Comparison of ENCODE assay signal across 8 cellular contexts in genomic region chr19:41310031-41310831, GRCh38. TPM values are rescaled to one million over a fixed set of nuclear protein-coding genes. Genes with fewer than 3 reads are reported as not detected.
DNase-seq lines count a peak whose midpoint lies in the region; ATAC-seq and TF ChIP-seq lines count a peak whose summit lies in the region.

Gene CCDC97, plus strand, starts transcription at chr19:41310172. Its CDS starts 139 bp downstream, at chr19:41310311.

- H3K9me2 ChIP-seq in PC-3 (replicated peaks; ENCODE audit: low read length): no peaks in the 10 kb centered on the region

- H3K9ac ChIP-seq in IMR-90 (ENCODE audit: low read depth, low read length) (peak within 1 kb of the TSS; percentile 100), PC-3 (ENCODE audit: low read length) (peak within 1 kb of the TSS; percentile 94), mucosa of stomach (ENCODE audit: low read length) (peak within 1 kb of the TSS; percentile 82)

- WGBS in IMR-90 (ENCODE audit: extremely low coverage in 2 of 2, insufficient read length in 1 of 2), 2 experiments: 0% methylated on average over 18 of the region's 47 CpGs; no CpG with 5 or more reads in 1 of the 2 experiments

- H3K23ac ChIP-seq in IMR-90 (ENCODE audit: low read depth, low read length): peak within 1 kb of the TSS; percentile 100

- H3K27me3 ChIP-seq in IMR-90 (ENCODE audit: control insufficient read depth, insufficient read depth, low read length): no peaks in the 10 kb centered on the region
- H3K27me3 ChIP-seq in PC-3 (ENCODE audit: low read length): no peaks in the 10 kb centered on the region
- H3K27me3 ChIP-seq in mucosa of stomach (ENCODE audit: control insufficient read depth, insufficient read depth, low read length): no peaks in the 10 kb centered on the region

- dilution Hi-C loops in IMR-90 (cut with HindIII; ENCODE audit: low sequenced_read_pairs, unreplicated experiment): no loop called here

- no peaks in the 10 kb centered on the region for H3F3A ChIP-seq in PC-3 (ENCODE audit: low read length, unreplicated experiment)

- peak within 1 kb of the TSS; percentile 97 to 98 for H4K8ac ChIP-seq in IMR-90 (ENCODE audit: low read depth in 2 of 2, low read length in 2 of 2)

- TF ChIP-seq POLR2A in IMR-90 (IDR thresholded peaks at IDR 0.05; ENCODE audit: low read depth, low read length): peak; percentile 82
- TF ChIP-seq POLR2A in erythroblast (IDR thresholded peaks at IDR 0.05; ENCODE audit: low read length): peak; percentile 84

- H3K79me1 ChIP-seq in IMR-90 (ENCODE audit: low read depth in 1 of 2, low read length in 2 of 2): peaks cover 18 to 56% of the 10 kb centered on the region in 2 experiments; a peak in 3 of 4 replicates

- H3K9me1 ChIP-seq in IMR-90 (ENCODE audit: insufficient read depth, low read length): no peaks in the 10 kb centered on the region; the same call in none of the 2 replicates

- peak within 1 kb of the TSS; percentile 63; the same call in 2 of the 3 replicates for H2BK15ac ChIP-seq in IMR-90 (ENCODE audit: low read depth, low read length)

- in situ Hi-C loops in Caki2 (cut with HindIII; ENCODE audit: low pct_unique_long_range_greater_than_20kb, low sequenced_read_pairs): no loop called here
- in situ Hi-C loops in IMR-90 (cut with MboI; ENCODE audit: low sequenced_read_pairs): no loop called here

- H2BK20ac ChIP-seq in IMR-90 (ENCODE audit: low read depth, low read length): peak within 1 kb of the TSS; percentile 72

- H3K27ac ChIP-seq in IMR-90 (ENCODE audit: insufficient read depth, low read length) (peak within 1 kb of the TSS; percentile 96), PC-3 (ENCODE audit: low read length) (peak within 1 kb of the TSS; percentile 86)

- H3K4ac ChIP-seq in IMR-90 (ENCODE audit: low read depth, low read length): peak within 1 kb of the TSS; percentile 100

- peak within 1 kb of the TSS; percentile 97 for H4K5ac ChIP-seq in IMR-90 (ENCODE audit: low read depth, low read length)

- BruUV-seq in IMR-90 (replicated peaks; lab: Mats Ljungman, UMichigan) (no TSS peak), PC-3 (replicated peaks; lab: Mats Ljungman, UMichigan) (TSS peak; percentile 63)

- H2AK5ac ChIP-seq in IMR-90 (ENCODE audit: low read depth, low read length): peak within 1 kb of the TSS; percentile 71

- H3K79me2 ChIP-seq in PC-3 (ENCODE audit: low read length): peaks cover 31% of the 10 kb centered on the region

- POLR2A ChIA-PET in IMR-90 (lab: Charles Lee; ENCODE audit: unreplicated experiment) (no interaction called here), PC-3 (lab: Charles Lee; ENCODE audit: unreplicated experiment) (no interaction called here)

- peak within 1 kb of the TSS; percentile 94 for H4K91ac ChIP-seq in IMR-90 (ENCODE audit: insufficient read depth, low read depth, low read length)

- DNase-seq in Caki2 (ENCODE audit: low read depth) (peak; percentile 90), IMR-90 (peak; percentile 85), PC-3 (peak; percentile 78), erythroblast (lab: John Stamatoyannopoulos, UW) (peak; percentile 96 to 98)
- peak; percentile 92 for DNase-seq in activated T-cell treated with anti-CD3 and anti-CD28 coated beads, Interleukin-2, amount 50 U/mL, for 1 hour
- DNase-seq in stimulated activated CD8-positive, alpha-beta memory T cell treated with anti-CD3 and anti-CD28 coated beads, Interleukin-7, amount 100 ng/mL, for 24 hours (ENCODE audit: low read depth): peak; percentile 78

- H2AK9ac ChIP-seq in IMR-90 (replicated peaks; ENCODE audit: low read depth, low read length, poor library complexity): peak within 1 kb of the TSS; percentile 95

- peak within 1 kb of the TSS; percentile 72 for H3K4me3 ChIP-seq in IMR-90 (ENCODE audit: insufficient read depth, low read depth, low read length)
- peak within 1 kb of the TSS; percentile 76 for H3K4me3 ChIP-seq in PC-3 (ENCODE audit: low read length)
- peak within 1 kb of the TSS; percentile 72 for H3K4me3 ChIP-seq in mucosa of stomach (ENCODE audit: low read length)

- H3K14ac ChIP-seq in IMR-90 (replicated peaks; ENCODE audit: low read depth, low read length): peak within 1 kb of the TSS; percentile 100

- H3K36me3 ChIP-seq in IMR-90 (ENCODE audit: control insufficient read depth, insufficient read depth, low read length) (peaks cover 36% of the 10 kb centered on the region), PC-3 (ENCODE audit: low read depth, low read length) (peaks cover 6% of the 10 kb centered on the region; the same call in 1 of the 2 replicates), mucosa of stomach (ENCODE audit: control insufficient read depth, insufficient read depth, low read length) (peaks cover 8% of the 10 kb centered on the region)

- H3K56ac ChIP-seq in IMR-90 (ENCODE audit: extremely low read depth, insufficient read depth, low read length): peak within 1 kb of the TSS; percentile 99

- no peak for TF ChIP-seq RAD21 in IMR-90 (IDR thresholded peaks at IDR 0.05; ENCODE audit: low read length)

- H3K4me2 ChIP-seq in IMR-90 (ENCODE audit: low read depth, low read length): peak within 1 kb of the TSS; percentile 96
- peak within 1 kb of the TSS; percentile 96 for H3K4me2 ChIP-seq in PC-3 (ENCODE audit: low read length)

- H2AFZ ChIP-seq in IMR-90 (replicated peaks; ENCODE audit: low read length, poor library complexity) (peak within 1 kb of the TSS; percentile 97), PC-3 (ENCODE audit: low read length) (peak within 1 kb of the TSS; percentile 85)

- peak within 1 kb of the TSS; percentile 93 for H2BK5ac ChIP-seq in IMR-90 (ENCODE audit: low read depth, low read length, poor library complexity, severe bottlenecking)

- peak within 1 kb of the TSS; percentile 91 for H2BK120ac ChIP-seq in IMR-90 (ENCODE audit: low read depth, low read length)

- CTCF ChIA-PET in IMR-90 (lab: Yijun Ruan, JAX) (interaction anchor here (0.6 kb wide), 1 partner anchor 12 kb away, joined by 4 read pairs; no protein-coding TSS in a partner anchor), PC-3 (lab: Charles Lee) (interaction anchor here (0.6 to 1.8 kb wide), 2 partner anchors 43 to 98 kb away, joined by 5 to 6 read pairs; no protein-coding TSS in a partner anchor)

- H3K9me3 ChIP-seq in IMR-90 (ENCODE audit: control insufficient read depth, insufficient read depth, low read length) (no peaks in the 10 kb centered on the region), PC-3 (ENCODE audit: low read length) (no peaks in the 10 kb centered on the region), mucosa of stomach (ENCODE audit: control insufficient read depth, low read length) (no peaks in the 10 kb centered on the region)

- intact Hi-C loops in IMR-90 (cut with micrococcal nuclease) (loop anchor here (1.0 to 5.0 kb wide), 2 partner anchors 42 to 93 kb away; partner anchors contain the start of gene AXL), PC-3 (cut with micrococcal nuclease) (loop anchor here (2.0 kb wide), 1 partner anchor 45 kb away; the partner anchor contains the start of gene HNRNPUL1)

- TF ChIP-seq CTCF in IMR-90 (conservative IDR thresholded peaks at IDR 0.05; ENCODE audit: low read depth, low read length) (no peak), PC-3 (conservative IDR thresholded peaks at IDR 0.05; ENCODE audit: low read depth, low read length) (no peak)

- peak within 1 kb of the TSS; percentile 96 for H3K18ac ChIP-seq in IMR-90 (ENCODE audit: low read depth, low read length)

- H3K4me1 ChIP-seq in IMR-90 (ENCODE audit: control insufficient read depth, insufficient read depth, low read length) (peaks cover 7% of the 10 kb centered on the region), PC-3 (ENCODE audit: insufficient read depth, low read length) (peaks cover 10% of the 10 kb centered on the region; the same call in 1 of the 2 replicates), mucosa of stomach (ENCODE audit: control insufficient read depth, insufficient read depth, low read length) (peaks cover 22% of the 10 kb centered on the region)

- ATAC-seq in GM21390 (IDR thresholded peaks at IDR 0.05; ENCODE audit: unreplicated experiment) (peak; percentile 64), IMR-90 (ENCODE audit: low read depth) (peak; percentile 81), PC-3 (peak; percentile 59)

- H4K20me1 ChIP-seq in IMR-90 (ENCODE audit: insufficient read depth, low read length) (peaks cover 22% of the 10 kb centered on the region; the same call in 1 of the 2 replicates), PC-3 (ENCODE audit: low read length) (no peaks in the 10 kb centered on the region)

TF ChIP-seq in IMR-90, 13 proteins besides CTCF, POLR2A, EP300 and RAD21 (continues in another document):
- TF ChIP-seq RCOR1 (IDR thresholded peaks at IDR 0.05; ENCODE audit: insufficient replicate concordance, low read length): no peak
- peak; percentile 35; the same call in 1 of the 2 replicates for TF ChIP-seq CHD1 (IDR thresholded peaks at IDR 0.05; ENCODE audit: low read depth, low read length)
- peak; percentile 64 for TF ChIP-seq USF2 (IDR thresholded peaks at IDR 0.05; ENCODE audit: low read depth, low read length)
- TF ChIP-seq CEBPB (IDR thresholded peaks at IDR 0.05; ENCODE audit: low read depth, low read length): peak; percentile 51
- no peak for TF ChIP-seq ELK1 (IDR thresholded peaks at IDR 0.05; ENCODE audit: borderline replicate concordance, low read depth, low read length)
- peak; percentile 87; the same call in 1 of the 2 replicates for TF ChIP-seq MAZ (IDR thresholded peaks at IDR 0.05; ENCODE audit: borderline replicate concordance, low read depth, low read length)
- TF ChIP-seq SMC3 (IDR thresholded peaks at IDR 0.05; ENCODE audit: low read depth, low read length): no peak
- TF ChIP-seq FOS (IDR thresholded peaks at IDR 0.05; ENCODE audit: low read depth, low read length): no peak

RNA-seq across cellular contexts. Expression of gene CCDC97, which starts in this region (rescaled TPM):
- total RNA-seq in Caki2 (2014; rRNA removed; shearing (Covaris generic); ENCODE audit: low replicate concordance): 14.5 and 16.3 TPM in 2 replicates
- total RNA-seq in IMR-90 (2012; rRNA removed): 4.1 and 5.8 TPM in 2 replicates
- polyA plus RNA-seq in IMR-90 (2012; rRNA removed): 11.0 and 11.9 TPM in 2 replicates
- 8.9 and 11.5 TPM in 2 replicates for polyA plus RNA-seq in IMR-90 (2012; cell fraction: cytosol; rRNA removed)
- 14.3 and 15.7 TPM in 2 replicates for polyA plus RNA-seq in IMR-90 (2012; cell fraction: nucleus; rRNA removed; ENCODE audit: low replicate concordance)
- total RNA-seq in PC-3 (2014; rRNA removed): 18.3 and 18.4 TPM in 2 replicates

Comparison
In these comparisons a context has a peak if more than half of its experiments do, and no peak if none do; other contexts are left out.
1. Peak in every context shown above with its lines: DNase-seq, ATAC-seq, H3K4me3 ChIP-seq and H3K27ac ChIP-seq.